2 cellular contexts compared by ENCODE assay signal in the genomic region with DNA sequence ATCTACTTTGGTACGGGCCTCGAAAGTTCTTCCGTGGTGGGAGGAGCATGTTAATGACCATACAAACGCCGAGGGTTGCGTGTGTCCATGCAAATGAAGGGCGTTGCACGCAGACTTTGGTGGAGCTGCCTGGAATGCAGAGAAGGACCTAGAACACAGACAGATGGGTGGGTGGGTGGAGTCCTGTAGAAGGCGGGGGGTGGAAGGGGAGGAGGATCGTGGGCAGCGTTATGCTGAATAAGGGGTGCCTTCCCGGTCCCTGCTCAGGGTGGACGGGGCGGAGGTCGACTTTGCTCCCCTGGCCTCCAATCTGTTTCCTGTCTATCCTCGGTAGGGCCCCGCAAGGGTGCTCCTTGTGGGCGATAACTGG.
A peak's percentile ranks its signal among the peaks of the same experiment; 100 is the strongest.
TF ChIP-seq lines count a peak whose summit lies in the region.

No MANE protein-coding gene starts in this region.

TF ChIP-seq in GM12878, 131 proteins besides CTCF, POLR2A, EP300 and RAD21:
- TF ChIP-seq SKIL (IDR thresholded peaks at IDR 0.05; ENCODE audit: low read depth, poor library complexity, severe bottlenecking) (no peak), POU2F2 (IDR thresholded peaks at IDR 0.05; ENCODE audit: borderline replicate concordance, low read depth, low read length) (peak; percentile 41; the same call in 1 of the 3 replicates)
TF ChIP-seq in GM12878: peak in this region for 1.

TF ChIP-seq in neural cell, 6 proteins besides CTCF, POLR2A, EP300 and RAD21:
- no peak for TF ChIP-seq POLR2AphosphoS5 (IDR thresholded peaks at IDR 0.05)
